1 cellular context compared by ENCODE assay signal in the genomic region with DNA sequence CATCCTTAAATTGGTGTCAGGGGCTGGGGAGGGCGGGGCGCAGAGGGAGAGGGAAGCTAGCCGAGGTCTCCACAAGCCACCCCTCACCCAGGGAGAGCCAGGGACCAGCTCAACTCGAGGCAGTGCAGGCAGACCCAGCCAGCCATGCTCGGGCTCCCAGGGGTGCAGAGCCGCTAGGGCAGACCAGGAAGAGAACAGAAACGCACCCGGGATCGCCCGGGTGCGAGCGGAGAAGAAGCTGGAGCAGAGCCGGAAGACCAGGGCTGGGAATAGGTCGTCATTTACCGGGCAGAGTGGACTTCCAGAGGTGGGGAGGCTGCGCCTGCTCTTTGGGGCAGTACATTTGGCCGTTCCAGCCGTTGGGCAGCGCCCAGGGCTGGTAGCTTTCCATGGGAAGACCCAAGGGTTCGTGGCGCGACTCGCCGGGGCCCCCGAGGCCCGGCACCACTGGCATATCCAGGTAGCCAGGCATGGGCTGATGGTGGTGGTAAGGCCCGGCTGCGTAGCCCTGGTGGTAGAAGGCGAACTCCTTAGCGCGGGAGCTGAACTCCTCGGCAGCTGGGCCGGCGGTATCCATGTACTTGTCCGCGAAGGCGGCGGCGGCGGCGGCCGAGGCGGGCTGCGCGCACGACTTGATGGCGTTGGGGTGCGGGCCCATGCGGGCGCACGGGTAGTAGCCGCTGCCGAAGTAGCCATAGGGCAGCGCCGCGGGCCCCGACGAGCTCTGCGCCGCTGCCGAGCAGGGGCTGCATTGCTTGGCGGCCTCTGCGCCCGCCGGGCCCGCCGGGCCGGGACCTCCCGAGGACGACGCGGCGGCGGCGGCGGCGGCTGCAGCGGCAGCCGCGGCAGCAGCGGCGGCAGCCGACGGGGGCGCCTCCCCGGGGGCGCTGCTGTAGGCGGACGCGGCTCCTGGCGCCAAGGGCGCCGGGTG.
TF ChIP-seq lines count a peak whose summit lies in the region.

No MANE protein-coding gene starts in this region.

TF ChIP-seq in endothelial cell of umbilical vein, 7 proteins besides CTCF, POLR2A, EP300 and RAD21:
- TF ChIP-seq MYC (IDR thresholded peaks at IDR 0.05; ENCODE audit: low read depth, low read length), result no peak
- peak; percentile 70 for TF ChIP-seq EZH2 (IDR thresholded peaks at IDR 0.05; ENCODE audit: borderline replicate concordance, low read depth, low read length, severe bottlenecking)
- no peak for TF ChIP-seq FOS (IDR thresholded peaks at IDR 0.05; ENCODE audit: borderline replicate concordance, insufficient read depth, low read length)
TF ChIP-seq in endothelial cell of umbilical vein: peak in this region for 1.
